Comparison of ENCODE assay signal across 29 cellular contexts in genomic region chr12:2194060-2194459, GRCh38.
DNase-seq lines count a peak whose midpoint lies in the region; FAIRE-seq and TF ChIP-seq lines count a peak whose summit lies in the region.
"Had no signal": no experiment of that assay in that cellular context is flagged by ENCODE, and none has a peak within 500 bp of the region (broad histone marks: within the 10 kb centered on the region; RNA-seq: fewer than 3 reads in every experiment).

No MANE protein-coding gene starts in this region.

- peak; percentile 12 for DNase-seq in activated effector memory CD4-positive, alpha-beta T cell treated with anti-CD3 and anti-CD28 coated beads, Interleukin-2, amount 50 U/mL, for 16 hours
- no peak for DNase-seq in activated effector memory CD4-positive, alpha-beta T cell treated with Interleukin-2 at 50 U/mL for 16 hours
- DNase-seq in esophagus muscularis mucosa (ENCODE audit: extremely low spot score) (no peak), mesendoderm (peak; percentile 37), urothelium cell line (ENCODE audit: low spot score) (no peak), MM.1S (no peak), progenitor cell of endocrine pancreas (ENCODE audit: low spot score, unreplicated experiment) (no peak), NCI-H524 treated with DMSO at 0.1 percent for 48 hours (lab: John Stamatoyannopoulos, UW) (no peak)
- DNase-seq: 8988T; activated CD4-positive, alpha-beta T cell treated with anti-CD3 and anti-CD28 coated beads, Interleukin-2, amount 50 U/mL, for 4 hours; AML-193; CD8-positive, alpha-beta memory T cell; dermis blood vessel endothelial cell; DMS79 treated with DMSO at 0.1 percent for 48 hours; islet precursor cell; Kasumi-1; NCI-H1092 treated with DMSO at 0.1 percent for 48 hours; NCI-H2107; NCI-H510A; nucleus accumbens; stimulated activated CD4-positive, alpha-beta T cell treated with anti-CD3 and anti-CD28 coated beads, Interleukin-12 subunit alpha, Interleukin-12 subunit beta, amount 100 ng/mL, for 4 hours; stimulated activated CD4-positive, alpha-beta T cell treated with anti-CD3 and anti-CD28 coated beads, Interleukin-4, amount 100 ng/mL, for 4 hours; stimulated activated naive CD8-positive, alpha-beta T cell treated with anti-CD3 and anti-CD28 coated beads, Interleukin-15, Interleukin-2, amounts not matched to agents 100 U/mL and 50 U/mL, for 24 hours; T-helper 2 cell; thyroid gland had no signal

- H3K27me3 Mint-ChIP-seq in progenitor cell of endocrine pancreas: peaks cover 21% of the 10 kb centered on the region

- TF ChIP-seq CTCF in esophagus muscularis mucosa (IDR thresholded peaks at IDR 0.05) (no peak), MM.1S (IDR thresholded peaks at IDR 0.05; ENCODE audit: low read length) (no peak), progenitor cell of endocrine pancreas (IDR thresholded peaks at IDR 0.05; ENCODE audit: unreplicated experiment) (no peak)

- no peak for TF ChIP-seq EP300 in esophagus muscularis mucosa (IDR thresholded peaks at IDR 0.05)

- H4K20me1 ChIP-seq in MM.1S (ENCODE audit: insufficient read depth, low read length): no peaks in the 10 kb centered on the region

- H3K36me3 ChIP-seq in esophagus muscularis mucosa: peaks cover 0 to 9% (median 0%) of the 10 kb centered on the region in 4 donors
- H3K36me3 ChIP-seq in mesendoderm (ENCODE audit: control insufficient read depth, insufficient read depth, low read length): no peaks in the 10 kb centered on the region
- no peaks in the 10 kb centered on the region for H3K36me3 ChIP-seq in MM.1S (replicated peaks; ENCODE audit: insufficient read depth, low read length)
- H3K36me3 ChIP-seq: thyroid gland had no signal

- H3K9ac ChIP-seq in mesendoderm (ENCODE audit: low read length) (no peak overlapping the region), MM.1S (ENCODE audit: low read length) (no peak overlapping the region)

- H2AFZ ChIP-seq in MM.1S (ENCODE audit: low read length): no peak overlapping the region

- no peaks in the 10 kb centered on the region for H3K9me3 ChIP-seq in esophagus muscularis mucosa
- no peaks in the 10 kb centered on the region for H3K9me3 ChIP-seq in MM.1S (replicated peaks; ENCODE audit: insufficient read depth, low read length)
- H3K9me3 ChIP-seq: thyroid gland had no signal

- H3K4me3 ChIP-seq in esophagus muscularis mucosa (no peak overlapping the region), mesendoderm (ENCODE audit: low read length) (no peak overlapping the region), MM.1S (ENCODE audit: low read length) (no peak overlapping the region)
- H3K4me3 ChIP-seq: lung, SK-N-MC, thyroid gland had no signal

- no peak overlapping the region for H2BK5ac ChIP-seq in mesendoderm (ENCODE audit: low read length)

- no peak overlapping the region for H4K5ac ChIP-seq in mesendoderm (ENCODE audit: low read length)

- H3K27ac Mint-ChIP-seq in progenitor cell of endocrine pancreas: no peak overlapping the region
- H3K27ac Mint-ChIP-seq: CD8-positive, alpha-beta memory T cell had no signal

- peak overlapping the region; percentile 8 for H3K56ac ChIP-seq in mesendoderm (ENCODE audit: low read length)

- H3K79me1 ChIP-seq in mesendoderm (ENCODE audit: low read length): no peaks in the 10 kb centered on the region

- H4K8ac ChIP-seq in mesendoderm (ENCODE audit: low read depth, low read length): no peak overlapping the region

- H3K27me3 ChIP-seq in esophagus muscularis mucosa (no peaks in the 10 kb centered on the region), mesendoderm (ENCODE audit: insufficient read depth, low read length, poor library complexity) (no peaks in the 10 kb centered on the region), MM.1S (replicated peaks; ENCODE audit: insufficient read depth, low read length) (no peaks in the 10 kb centered on the region)
- H3K27me3 ChIP-seq: thyroid gland had no signal

- no peak for TF ChIP-seq POLR2A in esophagus muscularis mucosa (IDR thresholded peaks at IDR 0.05; ENCODE audit: low read depth)

- intact Hi-C loops in esophagus muscularis mucosa (cut with DNase I): no loop called here

- H3K79me2 ChIP-seq in mesendoderm (ENCODE audit: control insufficient read depth, insufficient read depth, low read length) (no peaks in the 10 kb centered on the region), MM.1S (ENCODE audit: low read length) (no peaks in the 10 kb centered on the region)

- H3K4ac ChIP-seq in mesendoderm (ENCODE audit: low read depth, low read length): no peak overlapping the region

- peaks cover 9% of the 10 kb centered on the region for H3K4me1 Mint-ChIP-seq in progenitor cell of endocrine pancreas (ENCODE audit: low read depth)
- H3K4me1 Mint-ChIP-seq: CD8-positive, alpha-beta memory T cell had no signal

- H3K9me2 ChIP-seq in MM.1S (replicated peaks; ENCODE audit: insufficient read depth, low read length): no peaks in the 10 kb centered on the region

- FAIRE-seq in urothelium cell line (lab: Jason Lieb, UNC): peak; percentile 75
- FAIRE-seq: bronchial epithelial cell, GM12891 had no signal

- H3K27ac ChIP-seq in esophagus muscularis mucosa (replicated peaks in 1 of 4) (peak overlapping the region; percentile 25 to 72 (median 34)), mesendoderm (ENCODE audit: low read depth, low read length) (no peak overlapping the region), MM.1S (ENCODE audit: low read length) (no peak overlapping the region)
- H3K27ac ChIP-seq: SK-N-MC had no signal

- H3K4me2 ChIP-seq in mesendoderm (ENCODE audit: low read length): no peak overlapping the region
- no peak overlapping the region for H3K4me2 ChIP-seq in MM.1S (ENCODE audit: low read depth, low read length)

- H3K9me3 Mint-ChIP-seq in progenitor cell of endocrine pancreas (ENCODE audit: low read depth): no peaks in the 10 kb centered on the region
- H3K9me3 Mint-ChIP-seq: CD8-positive, alpha-beta memory T cell had no signal

- no peak overlapping the region for H2AK5ac ChIP-seq in mesendoderm (ENCODE audit: low read length)

- H3K23ac ChIP-seq in mesendoderm (ENCODE audit: low read length): no peak overlapping the region

- no peak overlapping the region for H2BK120ac ChIP-seq in mesendoderm (ENCODE audit: low read depth, low read length)

- H3K18ac ChIP-seq in mesendoderm (ENCODE audit: low read length): no peak overlapping the region

- no peak overlapping the region for H2BK15ac ChIP-seq in mesendoderm (replicated peaks; ENCODE audit: low read depth)

- H3K4me1 ChIP-seq in esophagus muscularis mucosa (peaks cover 40 to 54% (median 50%) of the 10 kb centered on the region in 4 donors), mesendoderm (ENCODE audit: control insufficient read depth, low read depth, low read length) (peaks cover 6% of the 10 kb centered on the region), MM.1S (ENCODE audit: low read length) (no peaks in the 10 kb centered on the region)
- H3K4me1 ChIP-seq: thyroid gland had no signal

- no peak overlapping the region for H3K4me3 Mint-ChIP-seq in progenitor cell of endocrine pancreas (ENCODE audit: low read depth)
- H3K4me3 Mint-ChIP-seq: CD8-positive, alpha-beta memory T cell had no signal

- H3K36me3 Mint-ChIP-seq in progenitor cell of endocrine pancreas (ENCODE audit: insufficient read depth): no peaks in the 10 kb centered on the region
- H3K36me3 Mint-ChIP-seq: CD8-positive, alpha-beta memory T cell had no signal

- 53% methylated on average over 4 of the region's 4 CpGs for WGBS in esophagus muscularis mucosa
- no CpG with 5 or more reads among the region's 4 CpGs for WGBS in mesendoderm (ENCODE audit: extremely low coverage, insufficient coverage, low lambda C conversion rate)

- H3F3A ChIP-seq in MM.1S (ENCODE audit: insufficient read depth, low read length): no peaks in the 10 kb centered on the region

Comparison
In these comparisons a context has a peak if more than half of its experiments do, and no peak if none do; other contexts are left out.
1. DNase-seq: peak in activated effector memory CD4-positive, alpha-beta T cell treated with anti-CD3 and anti-CD28 coated beads, Interleukin-2, amount 50 U/mL, for 16 hours (single experiment) and mesendoderm (single experiment); none in activated effector memory CD4-positive, alpha-beta T cell treated with Interleukin-2 at 50 U/mL for 16 hours (single experiment), esophagus muscularis mucosa (single experiment), urothelium cell line (single experiment), MM.1S (single experiment), progenitor cell of endocrine pancreas (single experiment) and NCI-H524 treated with DMSO at 0.1 percent for 48 hours (single experiment).
2. H3K27ac ChIP-seq: peak in esophagus muscularis mucosa (4 of 4); none in mesendoderm (single experiment) and MM.1S (single experiment).